10 cellular contexts compared by ENCODE assay signal in genomic region chr10:70508912-70509366, GRCh38. TPM values are rescaled to one million over a fixed set of nuclear protein-coding genes. Genes with fewer than 3 reads are reported as not detected.
DNase-seq lines count a peak whose midpoint lies in the region; ATAC-seq and TF ChIP-seq lines count a peak whose summit lies in the region.
"Had no signal": no experiment of that assay in that cellular context is flagged by ENCODE, and none has a peak within 500 bp of the region (broad histone marks: within the 10 kb centered on the region; RNA-seq: fewer than 3 reads in every experiment).

No MANE protein-coding gene starts in this region.

- H3K9me3 ChIP-seq in AG04450 (ENCODE audit: control insufficient read depth, insufficient read depth, low read length) (no peaks in the 10 kb centered on the region), HUES48 (ENCODE audit: control insufficient read depth, insufficient read depth, low read length) (no peaks in the 10 kb centered on the region)

- ATAC-seq in activated CD4-positive, CD25-positive, alpha-beta regulatory T cell treated with anti-CD3 and anti-CD28 coated beads, Interleukin-2, amount 50 U/mL, for 24 hours, result no peak

- CTCF ChIA-PET in AG04450 (lab: Charles Lee), result no interaction called here

- H3K27me3 ChIP-seq in AG04450 (ENCODE audit: control insufficient read depth, insufficient read depth, low read length) (peaks cover 12% of the 10 kb centered on the region), HUES48 (ENCODE audit: control insufficient read depth, insufficient read depth, low read length) (no peaks in the 10 kb centered on the region)

- H3K36me3 ChIP-seq in HUES48 (ENCODE audit: control insufficient read depth, insufficient read depth, low read length), result no peaks in the 10 kb centered on the region

- H3K4me3 ChIP-seq in AG04450 (ENCODE audit: low read depth, low read length) (no peak overlapping the region), HUES48 (ENCODE audit: low read depth, low read length) (no peak overlapping the region), coronary artery (peak overlapping the region; percentile 46)

- H3K27ac ChIP-seq in AG04450 (ENCODE audit: low read depth, low read length), result no peak overlapping the region
- H3K27ac ChIP-seq in HUES48 (ENCODE audit: low read depth, low read length), result peak overlapping the region; percentile 32
- H3K27ac ChIP-seq in coronary artery, result peak overlapping the region; percentile 13 to 71
- H3K27ac ChIP-seq: VCaP had no signal

- no peak overlapping the region for H3K9ac ChIP-seq in HUES48 (ENCODE audit: low read depth, low read length)

- DNase-seq in AG04450 (ENCODE audit: low read depth, low spot score), result no peak
- DNase-seq in coronary artery (ENCODE audit: low spot score), result no peak
- DNase-seq in midbrain (lab: John Stamatoyannopoulos, UW), result peak; percentile 56
- no peak for DNase-seq in inferior parietal cortex (ENCODE audit: extremely low spot score)
- no peak for DNase-seq in NCI-H1105 treated with DMSO at 0.1 percent for 48 hours (lab: John Stamatoyannopoulos, UW)
- no peak for DNase-seq in SIG-M5 treated with dmso at 0.1 percent for 504 hours (lab: John Stamatoyannopoulos, UW; ENCODE audit: unreplicated experiment)
- DNase-seq: DMS153 had no signal

- TF ChIP-seq CTCF in AG04450 (IDR thresholded peaks at IDR 0.05; ENCODE audit: low read depth, low read length) (peak; percentile 13; the same call in 1 of the 2 replicates), coronary artery (IDR thresholded peaks at IDR 0.05) (no peak)

- POLR2A ChIA-PET in AG04450 (lab: Yijun Ruan, JAX), result interaction anchor here (0.7 to 0.8 kb wide), 2 partner anchors 9 to 19 kb away, joined by 3 to 5 read pairs; no protein-coding TSS in a partner anchor

- peaks cover 23% of the 10 kb centered on the region for H3K4me1 ChIP-seq in HUES48 (ENCODE audit: control insufficient read depth, insufficient read depth, low read length)

RNA-seq across cellular contexts. Expression of gene PALD1, which starts 30.4 kb away (rescaled TPM):
- polyA plus RNA-seq in AG04450 (2011; rRNA removed), result 0.17 TPM in 2 replicates
- 0.30 and 0.32 TPM in 2 replicates for polyA minus RNA-seq in AG04450 (2011; rRNA and poly(A)+ RNA removed)
